In genomic region chr15:66896611-66897010, GRCh38 we compare ENCODE assay signal across 1 cellular context.
TF ChIP-seq lines count a peak whose summit lies in the region.

No MANE protein-coding gene starts in this region.

TF ChIP-seq in IMR-90, 13 proteins besides CTCF, POLR2A, EP300 and RAD21 (continued from another document):
- TF ChIP-seq ELK1 (IDR thresholded peaks at IDR 0.05; ENCODE audit: borderline replicate concordance, low read depth, low read length) (no peak), USF2 (IDR thresholded peaks at IDR 0.05; ENCODE audit: low read depth, low read length) (no peak), BHLHE40 (IDR thresholded peaks at IDR 0.05; ENCODE audit: low read depth, low read length) (no peak), MXI1 (IDR thresholded peaks at IDR 0.05; ENCODE audit: borderline replicate concordance, low read depth, low read length) (no peak), MAZ (IDR thresholded peaks at IDR 0.05; ENCODE audit: borderline replicate concordance, low read depth, low read length) (no peak), FOS (IDR thresholded peaks at IDR 0.05; ENCODE audit: low read depth, low read length) (no peak), SMC3 (IDR thresholded peaks at IDR 0.05; ENCODE audit: low read depth, low read length) (no peak)
